Comparison of ENCODE assay signal across 25 cellular contexts in genomic region chr16:78240459-78241222, GRCh38.
A peak's percentile ranks its signal among the peaks of the same experiment; 100 is the strongest.
DNase-seq lines count a peak whose midpoint lies in the region; ATAC-seq, FAIRE-seq and TF ChIP-seq lines count a peak whose summit lies in the region.
"Had no signal": no experiment of that assay in that cellular context is flagged by ENCODE, and none has a peak within 500 bp of the region (broad histone marks: within the 10 kb centered on the region; RNA-seq: fewer than 3 reads in every experiment).

No MANE protein-coding gene starts in this region.

- H3K4me1 ChIP-seq in A549 (peaks cover 16% of the 10 kb centered on the region), PC-9 (replicated peaks; ENCODE audit: insufficient read depth) (peaks cover 8% of the 10 kb centered on the region), esophagus muscularis mucosa (peaks cover 0 to 5% (median 2%) of the 10 kb centered on the region in 4 donors), mesodermal cell (ENCODE audit: control insufficient read depth, insufficient read depth, low read length, poor library complexity, severe bottlenecking) (peaks cover 5% of the 10 kb centered on the region)
- H3K4me1 ChIP-seq: sigmoid colon had no signal

- FAIRE-seq in A549 (lab: Jason Lieb, UNC) (no peak), GM19239 (lab: Jason Lieb, UNC) (no peak)

- intact Hi-C loops in PC-9 (cut with micrococcal nuclease; ENCODE audit: unreplicated experiment) (no loop called here), esophagus muscularis mucosa (cut with DNase I) (no loop called here)

- no peaks in the 10 kb centered on the region for H3K79me2 ChIP-seq in PC-9 (ENCODE audit: low read depth)

- H3F3A ChIP-seq in PC-9 (ENCODE audit: insufficient read depth, low read depth), result 0 out of 2 replicates have a peak, but pooled peaks cover 5% of the 10 kb centered on the region

- POLR2A ChIA-PET in A549 (lab: Yijun Ruan, JAX) (no interaction called here), PC-9 (lab: Charles Lee; ENCODE audit: unreplicated experiment) (no interaction called here)

- DNase-seq in A549 (ENCODE audit: low read depth in 1 of 2, low spot score in 1 of 2) (peak; percentile 6 to 41), PC-9 (peak; percentile 8 to 78), esophagus muscularis mucosa (ENCODE audit: extremely low spot score) (peak; percentile 39), GM19239 (ENCODE audit: insufficient read length, low spot score) (no peak), T-helper 1 cell (no peak)
- DNase-seq: ACHN; activated CD4-positive, alpha-beta T cell treated with anti-CD3 and anti-CD28 coated beads, Interleukin-2, amount 10 ng/mL, durations not matched to agents 7 days and 5 days; activated T-cell treated with anti-CD3 and anti-CD28 coated beads, Interleukin-2, amount 50 U/mL, for 1 hour; brain microvascular endothelial cell; CD4-positive, alpha-beta memory T cell; dorsolateral prefrontal cortex; hippocampal formation; NCI-H1092; NCI-H2171; NK-92 treated with Interleukin-12 subunit alpha and Interleukin-12 subunit beta, amount 100 ng/mL, for 24 hours; SHP77; sigmoid colon; stimulated activated CD8-positive, alpha-beta memory T cell treated with anti-CD3 and anti-CD28 coated beads, Interleukin-4, amount 100 ng/mL, for 48 hours; T-helper 9 cell had no signal

- CTCF ChIA-PET in A549 (lab: Yijun Ruan, JAX), result interaction anchor here (1.0 to 1.1 kb wide), 3 partner anchors 113 to 121 kb away, joined by 4 read pairs; no protein-coding TSS in a partner anchor
- CTCF ChIA-PET in PC-9 (lab: Charles Lee), result no interaction called here

- H3K4me2 ChIP-seq in A549 (no peak overlapping the region), PC-9 (no peak overlapping the region)

- H3K27ac ChIP-seq in A549 (no peak overlapping the region), PC-9 (no peak overlapping the region), esophagus muscularis mucosa (replicated peaks in 1 of 4) (no peak overlapping the region), mesodermal cell (ENCODE audit: low read depth, low read length, severe bottlenecking) (peak overlapping the region; percentile 48)
- H3K27ac ChIP-seq: brain microvascular endothelial cell, dorsolateral prefrontal cortex, sigmoid colon, thoracic aorta had no signal

- WGBS in A549 (ENCODE audit: missing lambda C conversion rate), result 69% methylated on average over 11 of the region's 13 CpGs
- WGBS in esophagus muscularis mucosa, result 93% methylated on average over 13 of the region's 13 CpGs
- WGBS in mesodermal cell (ENCODE audit: insufficient coverage in 2 of 2), 2 experiments, result 76 to 78% methylated on average over 11 to 12 of the region's 13 CpGs

- ATAC-seq in A549 (peak; percentile 64 to 81; a peak in 5 of 6 replicates), HG03097 (IDR thresholded peaks at IDR 0.05; ENCODE audit: low FRiP score, unreplicated experiment) (no peak), HG02870 (IDR thresholded peaks at IDR 0.05; ENCODE audit: unreplicated experiment) (no peak)
- ATAC-seq: activated naive CD4-positive, alpha-beta T cell treated with anti-CD3 and anti-CD28 coated beads, Interleukin-2, amount 50 U/mL, for 72 hours; HCT116 had no signal

- no peak for TF ChIP-seq RAD21 in A549 (conservative IDR thresholded peaks at IDR 0.05 in 1 of 2, IDR thresholded peaks at IDR 0.05 in 1 of 2)

- H3K9me2 ChIP-seq in PC-9 (ENCODE audit: insufficient read depth), result no peaks in the 10 kb centered on the region

- TF ChIP-seq POLR2A in A549 (IDR thresholded peaks at IDR 0.05; ENCODE audit: low read length), result no peak
- no peak for TF ChIP-seq POLR2A in esophagus muscularis mucosa (IDR thresholded peaks at IDR 0.05; ENCODE audit: low read depth)

- H3K36me3 ChIP-seq in PC-9 (ENCODE audit: low read depth), result no peaks in the 10 kb centered on the region
- H3K36me3 ChIP-seq in esophagus muscularis mucosa, result no peaks in the 10 kb centered on the region
- H3K36me3 ChIP-seq in mesodermal cell (ENCODE audit: control insufficient read depth, insufficient read depth, low read length), result no peaks in the 10 kb centered on the region
- H3K36me3 ChIP-seq: brain microvascular endothelial cell, sigmoid colon, thoracic aorta had no signal

- no TSS peak for BruUV-seq in PC-9 (replicated peaks; lab: Mats Ljungman, UMichigan)

- H3K9me3 ChIP-seq in A549 (no peaks in the 10 kb centered on the region), PC-9 (ENCODE audit: insufficient read depth, low read depth) (no peaks in the 10 kb centered on the region), esophagus muscularis mucosa (no peaks in the 10 kb centered on the region), mesodermal cell (ENCODE audit: control insufficient read depth, low read length) (no peaks in the 10 kb centered on the region)
- H3K9me3 ChIP-seq: sigmoid colon, thoracic aorta had no signal

- no peak overlapping the region for H2AFZ ChIP-seq in PC-9

- TF ChIP-seq CTCF in A549 (IDR thresholded peaks at IDR 0.05) (no peak), PC-9 (conservative IDR thresholded peaks at IDR 0.05) (no peak; the same call in 1 of the 2 replicates), esophagus muscularis mucosa (IDR thresholded peaks at IDR 0.05) (no peak)

- H4K20me1 ChIP-seq in PC-9 (ENCODE audit: insufficient read depth), result no peaks in the 10 kb centered on the region

- no peak overlapping the region for H3K4me3 ChIP-seq in A549
- no peak overlapping the region for H3K4me3 ChIP-seq in PC-9
- no peak overlapping the region for H3K4me3 ChIP-seq in esophagus muscularis mucosa
- no peak overlapping the region for H3K4me3 ChIP-seq in mesodermal cell (ENCODE audit: extremely low read depth, insufficient read depth, low read length, poor library complexity, severe bottlenecking)
- H3K4me3 ChIP-seq: dorsolateral prefrontal cortex, sigmoid colon, thoracic aorta had no signal

- TF ChIP-seq EP300 in A549 (IDR thresholded peaks at IDR 0.05) (no peak), esophagus muscularis mucosa (IDR thresholded peaks at IDR 0.05) (no peak)

- H3K27me3 ChIP-seq in PC-9 (ENCODE audit: insufficient read depth, low read depth) (no peaks in the 10 kb centered on the region), esophagus muscularis mucosa (no peaks in the 10 kb centered on the region)
- H3K27me3 ChIP-seq: brain microvascular endothelial cell, dorsolateral prefrontal cortex, sigmoid colon had no signal

TF ChIP-seq in A549, 52 proteins besides CTCF, POLR2A, EP300 and RAD21:
- TF ChIP-seq RFX5 (IDR thresholded peaks at IDR 0.05) (no peak), NR3C1 (IDR thresholded peaks at IDR 0.05) (no peak), CBX2 (IDR thresholded peaks at IDR 0.05; ENCODE audit: borderline replicate concordance, low read depth) (no peak), CHD4 (IDR thresholded peaks at IDR 0.05; ENCODE audit: borderline replicate concordance) (no peak), FOXS1 (CRISPR knock-in tag; IDR thresholded peaks at IDR 0.05) (no peak), HOXB5 (CRISPR knock-in tag; IDR thresholded peaks at IDR 0.05) (no peak), EHF (CRISPR knock-in tag; IDR thresholded peaks at IDR 0.05) (no peak), CHD2 (IDR thresholded peaks at IDR 0.05; ENCODE audit: low read length, partially characterized antibody) (no peak)
- TF ChIP-seq, protein P1, sequence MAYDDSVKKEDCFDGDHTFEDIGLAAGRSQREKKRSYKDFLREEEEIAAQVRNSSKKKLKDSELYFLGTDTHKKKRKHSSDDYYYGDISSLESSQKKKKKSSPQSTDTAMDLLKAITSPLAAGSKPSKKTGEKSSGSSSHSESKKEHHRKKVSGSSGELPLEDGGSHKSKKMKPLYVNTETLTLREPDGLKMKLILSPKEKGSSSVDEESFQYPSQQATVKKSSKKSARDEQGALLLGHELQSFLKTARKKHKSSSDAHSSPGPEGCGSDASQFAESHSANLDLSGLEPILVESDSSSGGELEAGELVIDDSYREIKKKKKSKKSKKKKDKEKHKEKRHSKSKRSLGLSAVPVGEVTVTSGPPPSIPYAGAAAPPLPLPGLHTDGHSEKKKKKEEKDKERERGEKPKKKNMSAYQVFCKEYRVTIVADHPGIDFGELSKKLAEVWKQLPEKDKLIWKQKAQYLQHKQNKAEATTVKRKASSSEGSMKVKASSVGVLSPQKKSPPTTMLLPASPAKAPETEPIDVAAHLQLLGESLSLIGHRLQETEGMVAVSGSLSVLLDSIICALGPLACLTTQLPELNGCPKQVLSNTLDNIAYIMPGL (CRISPR knock-in tag; IDR thresholded peaks at IDR 0.05; ENCODE audit: borderline replicate concordance), result no peak
- TF ChIP-seq, protein P2, sequence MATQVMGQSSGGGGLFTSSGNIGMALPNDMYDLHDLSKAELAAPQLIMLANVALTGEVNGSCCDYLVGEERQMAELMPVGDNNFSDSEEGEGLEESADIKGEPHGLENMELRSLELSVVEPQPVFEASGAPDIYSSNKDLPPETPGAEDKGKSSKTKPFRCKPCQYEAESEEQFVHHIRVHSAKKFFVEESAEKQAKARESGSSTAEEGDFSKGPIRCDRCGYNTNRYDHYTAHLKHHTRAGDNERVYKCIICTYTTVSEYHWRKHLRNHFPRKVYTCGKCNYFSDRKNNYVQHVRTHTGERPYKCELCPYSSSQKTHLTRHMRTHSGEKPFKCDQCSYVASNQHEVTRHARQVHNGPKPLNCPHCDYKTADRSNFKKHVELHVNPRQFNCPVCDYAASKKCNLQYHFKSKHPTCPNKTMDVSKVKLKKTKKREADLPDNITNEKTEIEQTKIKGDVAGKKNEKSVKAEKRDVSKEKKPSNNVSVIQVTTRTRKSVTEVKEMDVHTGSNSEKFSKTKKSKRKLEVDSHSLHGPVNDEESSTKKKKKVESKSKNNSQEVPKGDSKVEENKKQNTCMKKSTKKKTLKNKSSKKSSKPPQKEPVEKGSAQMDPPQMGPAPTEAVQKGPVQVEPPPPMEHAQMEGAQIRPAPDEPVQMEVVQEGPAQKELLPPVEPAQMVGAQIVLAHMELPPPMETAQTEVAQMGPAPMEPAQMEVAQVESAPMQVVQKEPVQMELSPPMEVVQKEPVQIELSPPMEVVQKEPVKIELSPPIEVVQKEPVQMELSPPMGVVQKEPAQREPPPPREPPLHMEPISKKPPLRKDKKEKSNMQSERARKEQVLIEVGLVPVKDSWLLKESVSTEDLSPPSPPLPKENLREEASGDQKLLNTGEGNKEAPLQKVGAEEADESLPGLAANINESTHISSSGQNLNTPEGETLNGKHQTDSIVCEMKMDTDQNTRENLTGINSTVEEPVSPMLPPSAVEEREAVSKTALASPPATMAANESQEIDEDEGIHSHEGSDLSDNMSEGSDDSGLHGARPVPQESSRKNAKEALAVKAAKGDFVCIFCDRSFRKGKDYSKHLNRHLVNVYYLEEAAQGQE (IDR thresholded peaks at IDR 0.05), result no peak

Comparison
In these comparisons a context has a peak if more than half of its experiments do, and no peak if none do; other contexts are left out.
1. ATAC-seq: peak in A549 (2 of 2); none in HG03097 (single experiment) and HG02870 (single experiment).
2. DNase-seq: peak in A549 (2 of 2), PC-9 (2 of 2) and esophagus muscularis mucosa (single experiment); none in GM19239 (single experiment) and T-helper 1 cell (0 of 5).